In genomic region chr2:202912824-202913223, GRCh38 we compare ENCODE assay signal across 8 cellular contexts. TPM values are rescaled to one million over a fixed set of nuclear protein-coding genes. Genes with fewer than 3 reads are reported as not detected.
DNase-seq lines count a peak whose midpoint lies in the region; ATAC-seq and TF ChIP-seq lines count a peak whose summit lies in the region.
"Not testable (repeated sequence)": the region's sequence is repeated elsewhere in the genome, so short reads cannot be mapped to it uniquely, and the experiment has no call there.

No MANE protein-coding gene starts in this region.

- WGBS in mesenchymal stem cell = 54% methylated on average over 3 of the region's 8 CpGs

- BruUV-seq in MCF 10A (replicated peaks; lab: Mats Ljungman, UMichigan) = not testable (repeated sequence)

- H4K8ac ChIP-seq in mesenchymal stem cell (ENCODE audit: low read length) = not testable (repeated sequence)

- not testable (repeated sequence) for H3K79me1 ChIP-seq in mesenchymal stem cell (replicated peaks; ENCODE audit: low read length, poor library complexity, severe bottlenecking)

- POLR2A ChIA-PET in WTC11 (lab: Charles Lee) = not testable (repeated sequence)
- POLR2A ChIA-PET in MCF 10A (lab: Yijun Ruan, JAX) = interaction anchor here (0.9 to 2.1 kb wide), 2 partner anchors 41 to 105 kb away, joined by 3 to 4 read pairs; partner anchors contain the start of gene ICA1L

- not testable (repeated sequence) for H3K9me2 ChIP-seq in Loucy (replicated peaks; ENCODE audit: low read depth, low read length)

- H3K27ac Mint-ChIP-seq in WTC11 (peak overlapping the region; percentile 93), MCF 10A (ENCODE audit: low read depth, unreplicated experiment) (peak overlapping the region; percentile 87)

- peaks cover 33% of the 10 kb centered on the region for H3K4me1 ChIP-seq in Loucy (ENCODE audit: insufficient read depth, low read length, poor library complexity, severe bottlenecking)
- not testable (repeated sequence) for H3K4me1 ChIP-seq in mesenchymal stem cell (ENCODE audit: control insufficient read depth, insufficient read depth, low read depth, low read length); rectal smooth muscle tissue (ENCODE audit: control insufficient read depth, insufficient read depth, low read length); uterus

- H3K27me3 Mint-ChIP-seq in WTC11 (ENCODE audit: low read depth); MCF 10A (ENCODE audit: insufficient read depth, unreplicated experiment): not testable (repeated sequence)

- peak overlapping the region; percentile 84 for H3K4me2 ChIP-seq in Loucy (ENCODE audit: low read depth, low read length, poor library complexity, severe bottlenecking)
- H3K4me2 ChIP-seq in mesenchymal stem cell (ENCODE audit: low read length, poor library complexity, severe bottlenecking) = peak overlapping the region; percentile 53

- not testable (repeated sequence) for H2BK15ac ChIP-seq in mesenchymal stem cell (ENCODE audit: low read depth, poor library complexity, severe bottlenecking)

- H3F3A ChIP-seq in Loucy (ENCODE audit: low read depth) = not testable (repeated sequence)

- not testable (repeated sequence) for H2BK5ac ChIP-seq in mesenchymal stem cell (ENCODE audit: low read depth, low read length, poor library complexity, severe bottlenecking)

- not testable (repeated sequence) for TF ChIP-seq CTCF in GM06990 (IDR thresholded peaks at IDR 0.05; ENCODE audit: insufficient read depth, low read length, poor library complexity, severe bottlenecking); Loucy (conservative IDR thresholded peaks at IDR 0.05; ENCODE audit: low read length); WTC11 (IDR thresholded peaks at IDR 0.05); MCF 10A (IDR thresholded peaks at IDR 0.05; ENCODE audit: unreplicated experiment); foreskin fibroblast (IDR thresholded peaks at IDR 0.05; ENCODE audit: low read depth, low read length); uterus (IDR thresholded peaks at IDR 0.05)

- H3K4me3 ChIP-seq in GM06990 (replicated peaks; ENCODE audit: low read depth, low read length) (peak overlapping the region; percentile 64), Loucy (ENCODE audit: low read length, poor library complexity, severe bottlenecking) (peak overlapping the region; percentile 90), foreskin fibroblast (ENCODE audit: low read depth in 1 of 2, low read length in 2 of 2) (peak overlapping the region; percentile 62 to 91), mesenchymal stem cell (ENCODE audit: insufficient read depth in 1 of 2, low read depth in 1 of 2, low read length in 2 of 2) (peak overlapping the region in 1 of 2 experiments; percentile 99), rectal smooth muscle tissue (ENCODE audit: low read length) (peak overlapping the region; percentile 63), uterus (peak overlapping the region; percentile 78 to 80)

- CTCF ChIA-PET in WTC11 (lab: Charles Lee) = not testable (repeated sequence)
- CTCF ChIA-PET in MCF 10A (lab: Yijun Ruan, JAX) = interaction anchor here (0.7 kb wide), 1 partner anchor 80 kb away, joined by 3 read pairs; no protein-coding TSS in a partner anchor

- H3K27ac ChIP-seq in mesenchymal stem cell (ENCODE audit: low read length, poor library complexity, severe bottlenecking) = peak overlapping the region; percentile 29
- H3K27ac ChIP-seq in rectal smooth muscle tissue (ENCODE audit: low read depth, low read length) = peak overlapping the region; percentile 55
- peak overlapping the region; percentile 90 to 95 for H3K27ac ChIP-seq in uterus

- H4K91ac ChIP-seq in mesenchymal stem cell (ENCODE audit: low read length) = not testable (repeated sequence)

- H2AFZ ChIP-seq in Loucy (ENCODE audit: low read length) = 0 out of 2 replicates have a peak overlapping the region, but pooled peaks have one; percentile 56
- H2AFZ ChIP-seq in mesenchymal stem cell (ENCODE audit: low read depth, low read length) = not testable (repeated sequence)

- not testable (repeated sequence) for H2AK5ac ChIP-seq in mesenchymal stem cell (ENCODE audit: low read length, severe bottlenecking)

- ATAC-seq in WTC11 = not testable (repeated sequence)

- not testable (repeated sequence) for H3K4ac ChIP-seq in mesenchymal stem cell (ENCODE audit: low read depth in 1 of 2, low read length in 2 of 2)

- not testable (repeated sequence) for H2BK12ac ChIP-seq in mesenchymal stem cell (ENCODE audit: low read length in 2 of 2)

- H4K20me1 ChIP-seq in Loucy (ENCODE audit: insufficient read depth, low read length, poor library complexity, severe bottlenecking) = peaks cover 16% of the 10 kb centered on the region

- not testable (repeated sequence) for TF ChIP-seq POLR2A in uterus (IDR thresholded peaks at IDR 0.05)

- H3K18ac ChIP-seq in mesenchymal stem cell (ENCODE audit: low read depth in 1 of 2, low read length in 2 of 2) = not testable (repeated sequence)

- H3K4me1 Mint-ChIP-seq in WTC11 = peaks cover 21% of the 10 kb centered on the region
- H3K4me1 Mint-ChIP-seq in MCF 10A (ENCODE audit: insufficient read depth, unreplicated experiment) = peaks cover 17% of the 10 kb centered on the region

- H3K14ac ChIP-seq in mesenchymal stem cell (ENCODE audit: low read length in 2 of 2) = not testable (repeated sequence)

- H2BK120ac ChIP-seq in mesenchymal stem cell (ENCODE audit: low read depth, low read length) = not testable (repeated sequence)

- H3K36me3 Mint-ChIP-seq in WTC11; MCF 10A (ENCODE audit: insufficient read depth, unreplicated experiment): not testable (repeated sequence)

- not testable (repeated sequence) for H3K27me3 ChIP-seq in GM06990 (replicated peaks; ENCODE audit: control insufficient read depth, insufficient read depth, low read length); Loucy (ENCODE audit: insufficient read depth, low read length, poor library complexity, severe bottlenecking); mesenchymal stem cell (ENCODE audit: control insufficient read depth in 1 of 2, insufficient read depth in 1 of 2, low read length in 2 of 2); rectal smooth muscle tissue (ENCODE audit: control insufficient read depth, insufficient read depth, low read length); uterus

- H3K9me3 ChIP-seq in Loucy (ENCODE audit: insufficient read depth, low read depth, low read length); mesenchymal stem cell (ENCODE audit: control insufficient read depth, low read length); uterus: not testable (repeated sequence)

- not testable (repeated sequence) for H3K23ac ChIP-seq in mesenchymal stem cell (ENCODE audit: low read length in 2 of 2)

- H3K9ac ChIP-seq in Loucy (ENCODE audit: low read depth, low read length, poor library complexity, severe bottlenecking) (peak overlapping the region; percentile 91), mesenchymal stem cell (ENCODE audit: low read length) (peak overlapping the region; percentile 97)
- not testable (repeated sequence) for H3K9ac ChIP-seq in rectal smooth muscle tissue (ENCODE audit: low read length)

- H3K4me3 Mint-ChIP-seq in WTC11 (peak overlapping the region; percentile 95), MCF 10A (ENCODE audit: unreplicated experiment) (peak overlapping the region; percentile 96)

- DNase-seq in GM06990 (ENCODE audit: extremely low read depth, insufficient read length) (peak; percentile 7), MCF 10A (ENCODE audit: unreplicated experiment) (peak; percentile 1), mesenchymal stem cell (peak; percentile 11)
- not testable (repeated sequence) for DNase-seq in WTC11 (ENCODE audit: low spot score); foreskin fibroblast; uterus

- H3K79me2 ChIP-seq in Loucy (ENCODE audit: insufficient read depth, low read length) = peaks cover 43% of the 10 kb centered on the region

- not testable (repeated sequence) for H3K9me3 Mint-ChIP-seq in WTC11; MCF 10A (ENCODE audit: unreplicated experiment)

- not testable (repeated sequence) for H3K36me3 ChIP-seq in GM06990 (ENCODE audit: control insufficient read depth, insufficient read depth, low read length); Loucy (ENCODE audit: insufficient read depth, low read length); mesenchymal stem cell (ENCODE audit: control insufficient read depth in 1 of 2, insufficient read depth in 2 of 2, low read depth in 1 of 2, low read length in 2 of 2); rectal smooth muscle tissue (ENCODE audit: control insufficient read depth, insufficient read depth, low read length); uterus

- intact Hi-C loops in MCF 10A (cut with micrococcal nuclease) = loop anchor here (5.0 kb wide), 2 partner anchors 184 to 324 kb away; partner anchors contain the start of gene CYP20A1
- intact Hi-C loops in uterus (cut with DNase I; ENCODE audit: low total_unique reads) = not testable (repeated sequence)

RNA-seq across cellular contexts. Expression of gene CARF, which starts 0.7 kb away (rescaled TPM):
- total RNA-seq in WTC11 (2021) (3.3 to 6.8 TPM (median 6.6 TPM) in 3 replicates), MCF 10A (2022) (6.8 and 8.2 TPM in 2 replicates), uterus (10 to 100 TPM in 3 of 4 donors, 1 to 10 TPM in 1; 5.0 to 26.1 (median 24.0) TPM)
- 3.6 TPM for polyA plus RNA-seq in mesenchymal stem cell (2013, experiment 1 of 2)
- polyA plus RNA-seq in mesenchymal stem cell (2013, experiment 2 of 2) = 3.0 TPM

RNA-seq across cellular contexts. Expression of gene WDR12, which starts 1.4 kb away (rescaled TPM):
- 130 to 146 TPM (median 144 TPM) in 3 replicates for total RNA-seq in WTC11 (2021)
- total RNA-seq in MCF 10A (2022) = 141 and 146 TPM in 2 replicates
- polyA plus RNA-seq in mesenchymal stem cell (2013, experiment 1 of 2) = 24.2 TPM
- 26.0 TPM for polyA plus RNA-seq in mesenchymal stem cell (2013, experiment 2 of 2)
- total RNA-seq in uterus = 10 to 100 TPM in 2 of 4 donors, 1 to 10 TPM in 2; 2.9 to 31.0 (median 15.0) TPM

RNA-seq across cellular contexts. Expression of gene ICA1L, which starts 41.3 kb away (rescaled TPM):
- total RNA-seq in WTC11 (2021) = 2.7 to 3.1 TPM (median 2.8 TPM) in 3 replicates
- 6.5 and 8.0 TPM in 2 replicates for total RNA-seq in MCF 10A (2022)
- 1.5 TPM for polyA plus RNA-seq in mesenchymal stem cell (2013, experiment 1 of 2)
- 1.7 TPM for polyA plus RNA-seq in mesenchymal stem cell (2013, experiment 2 of 2)
- total RNA-seq in uterus = 10 to 100 TPM in 3 of 4 donors, 1 to 10 TPM in 1; 10.0 to 56.8 (median 41.3) TPM

Comparison
In these comparisons a context has a peak if more than half of its experiments do, and no peak if none do; other contexts are left out.
1. H3K27ac ChIP-seq: peak in every context shown above with its lines; median percentile 92 in uterus; 55 in rectal smooth muscle tissue; 29 in mesenchymal stem cell.